ENCODE assay signal across 12 cellular contexts in genomic region chr13:45473627-45474026, GRCh38. TPM values are rescaled to one million over a fixed set of nuclear protein-coding genes. Genes with fewer than 3 reads are reported as not detected.
DNase-seq lines count a peak whose midpoint lies in the region; ATAC-seq and TF ChIP-seq lines count a peak whose summit lies in the region.
"Had no signal": no experiment of that assay in that cellular context is flagged by ENCODE, and none has a peak within 500 bp of the region (broad histone marks: within the 10 kb centered on the region; RNA-seq: fewer than 3 reads in every experiment).

No MANE protein-coding gene starts in this region.

- POLR2A ChIA-PET in activated CD4-positive, alpha-beta memory T cell treated with anti-CD3 and anti-CD28 coated beads for 36 hours (lab: Charles Lee) = interaction anchor here (0.7 to 1.0 kb wide), 2 partner anchors 8 to 23 kb away, joined by 3 to 4 read pairs; no protein-coding TSS in a partner anchor
- POLR2A ChIA-PET in activated CD4-positive, alpha-beta memory T cell treated with anti-CD3 and anti-CD28 coated beads, Interleukin-2, amount 10 ng/mL, durations not matched to agents 7 days and 5 days (lab: Charles Lee) = no interaction called here

- no peak overlapping the region for H3K27ac Mint-ChIP-seq in activated CD4-positive, alpha-beta memory T cell treated with anti-CD3 and anti-CD28 coated beads for 36 hours
- no peak overlapping the region for H3K27ac Mint-ChIP-seq in activated CD4-positive, alpha-beta memory T cell treated with anti-CD3 and anti-CD28 coated beads, Interleukin-2, amount 10 ng/mL, durations not matched to agents 7 days and 5 days
- no peak overlapping the region for H3K27ac Mint-ChIP-seq in neural crest cell (ENCODE audit: unreplicated experiment)

- peaks cover 12% of the 10 kb centered on the region for H3K36me3 ChIP-seq in brain microvascular endothelial cell (replicated peaks)
- H3K36me3 ChIP-seq: breast epithelium had no signal

- H3K4me3 ChIP-seq in brain microvascular endothelial cell (ENCODE audit: low read depth, low read length) = no peak overlapping the region
- H3K4me3 ChIP-seq: breast epithelium, skin epidermis had no signal

- H3K36me3 Mint-ChIP-seq in activated CD4-positive, alpha-beta memory T cell treated with anti-CD3 and anti-CD28 coated beads for 36 hours = peaks cover 8% of the 10 kb centered on the region
- peaks cover 38% of the 10 kb centered on the region for H3K36me3 Mint-ChIP-seq in activated CD4-positive, alpha-beta memory T cell treated with anti-CD3 and anti-CD28 coated beads, Interleukin-2, amount 10 ng/mL, durations not matched to agents 7 days and 5 days (ENCODE audit: low read depth)
- H3K36me3 Mint-ChIP-seq in neural crest cell (ENCODE audit: low read depth) = peaks cover 2% of the 10 kb centered on the region

- in situ Hi-C loops in brain microvascular endothelial cell (cut with HindIII; ENCODE audit: low pct_ligation_motif_present, low sequenced_read_pairs) = no loop called here

- H3K9me3 Mint-ChIP-seq in activated CD4-positive, alpha-beta memory T cell treated with anti-CD3 and anti-CD28 coated beads for 36 hours = peaks cover 3% of the 10 kb centered on the region
- no peaks in the 10 kb centered on the region for H3K9me3 Mint-ChIP-seq in activated CD4-positive, alpha-beta memory T cell treated with anti-CD3 and anti-CD28 coated beads, Interleukin-2, amount 10 ng/mL, durations not matched to agents 7 days and 5 days
- H3K9me3 Mint-ChIP-seq in neural crest cell = no peaks in the 10 kb centered on the region
- H3K9me3 Mint-ChIP-seq: immature natural killer cell had no signal

- no peak for ATAC-seq in HG03439 (IDR thresholded peaks at IDR 0.05; ENCODE audit: unreplicated experiment)

- H3K27me3 Mint-ChIP-seq in activated CD4-positive, alpha-beta memory T cell treated with anti-CD3 and anti-CD28 coated beads for 36 hours = no peaks in the 10 kb centered on the region
- H3K27me3 Mint-ChIP-seq in activated CD4-positive, alpha-beta memory T cell treated with anti-CD3 and anti-CD28 coated beads, Interleukin-2, amount 10 ng/mL, durations not matched to agents 7 days and 5 days = no peaks in the 10 kb centered on the region
- H3K27me3 Mint-ChIP-seq in neural crest cell (ENCODE audit: low read depth) = no peaks in the 10 kb centered on the region

- peak; percentile 45 for TF ChIP-seq CTCF in brain microvascular endothelial cell (IDR thresholded peaks at IDR 0.05; ENCODE audit: low read depth, low read length, missing control alignments)
- TF ChIP-seq CTCF in neural crest cell (conservative IDR thresholded peaks at IDR 0.05) = peak; percentile 47

- peaks cover 50% of the 10 kb centered on the region for H3K4me1 Mint-ChIP-seq in activated CD4-positive, alpha-beta memory T cell treated with anti-CD3 and anti-CD28 coated beads for 36 hours (ENCODE audit: low read depth)
- peaks cover 45% of the 10 kb centered on the region for H3K4me1 Mint-ChIP-seq in activated CD4-positive, alpha-beta memory T cell treated with anti-CD3 and anti-CD28 coated beads, Interleukin-2, amount 10 ng/mL, durations not matched to agents 7 days and 5 days
- no peaks in the 10 kb centered on the region for H3K4me1 Mint-ChIP-seq in neural crest cell

- H3K27ac ChIP-seq in brain microvascular endothelial cell = no peak overlapping the region
- H3K27ac ChIP-seq: breast epithelium, skin epidermis had no signal

- no peak overlapping the region for H3K4me3 Mint-ChIP-seq in activated CD4-positive, alpha-beta memory T cell treated with anti-CD3 and anti-CD28 coated beads for 36 hours
- H3K4me3 Mint-ChIP-seq in activated CD4-positive, alpha-beta memory T cell treated with anti-CD3 and anti-CD28 coated beads, Interleukin-2, amount 10 ng/mL, durations not matched to agents 7 days and 5 days = no peak overlapping the region
- H3K4me3 Mint-ChIP-seq in neural crest cell = no peak overlapping the region

- H3K27me3 ChIP-seq in brain microvascular endothelial cell (replicated peaks) = no peaks in the 10 kb centered on the region
- H3K27me3 ChIP-seq: breast epithelium had no signal

- intact Hi-C loops in activated CD4-positive, alpha-beta memory T cell treated with anti-CD3 and anti-CD28 coated beads for 36 hours (cut with micrococcal nuclease) = no loop called here

- CTCF ChIA-PET in activated CD4-positive, alpha-beta memory T cell treated with anti-CD3 and anti-CD28 coated beads for 36 hours (lab: Charles Lee) = interaction anchor here (1.0 to 1.9 kb wide), 3 partner anchors 53 to 102 kb away, joined by 3 to 7 read pairs (median 3); no protein-coding TSS in a partner anchor
- CTCF ChIA-PET in activated CD4-positive, alpha-beta memory T cell treated with anti-CD3 and anti-CD28 coated beads, Interleukin-2, amount 10 ng/mL, durations not matched to agents 7 days and 5 days (lab: Charles Lee) = interaction anchor here (0.7 to 2.3 kb wide), 8 partner anchors 8 to 322 kb away, joined by 3 to 10 read pairs (median 4); no protein-coding TSS in a partner anchor

- peak; percentile 28 for DNase-seq in activated CD4-positive, alpha-beta memory T cell treated with anti-CD3 and anti-CD28 coated beads for 36 hours
- DNase-seq in activated CD4-positive, alpha-beta memory T cell treated with anti-CD3 and anti-CD28 coated beads, Interleukin-2, amount 10 ng/mL, durations not matched to agents 7 days and 5 days = no peak
- DNase-seq in Kasumi-1 (lab: John Stamatoyannopoulos, UW) (peak; percentile 42 to 65), brain microvascular endothelial cell (peak; percentile 7), neural crest cell (ENCODE audit: low read depth, low spot score) (no peak), kidney glomerular epithelial cell (lab: John Stamatoyannopoulos, UW) (no peak), DMS114 treated with DMSO at 0.1 percent for 48 hours (lab: John Stamatoyannopoulos, UW; ENCODE audit: unreplicated experiment) (no peak)
- DNase-seq: immature natural killer cell, NCI-H2081 had no signal

RNA-seq across cellular contexts. Expression of gene COG3, which starts 8.9 kb away (rescaled TPM):
- 10 to 100 TPM; 19.5 to 20.5 TPM for total RNA-seq in activated CD4-positive, alpha-beta memory T cell treated with anti-CD3 and anti-CD28 coated beads for 36 hours
- 10 to 100 TPM; 24.6 to 26.5 TPM for total RNA-seq in activated CD4-positive, alpha-beta memory T cell treated with anti-CD3 and anti-CD28 coated beads, Interleukin-2, amount 10 ng/mL, durations not matched to agents 7 days and 5 days
- total RNA-seq in neural crest cell = 19.1 and 19.3 TPM in 2 replicates

RNA-seq across cellular contexts. Expression of gene SLC25A30, which starts 55.5 kb away (rescaled TPM):
- total RNA-seq in activated CD4-positive, alpha-beta memory T cell treated with anti-CD3 and anti-CD28 coated beads for 36 hours = 10 to 100 TPM; 14.6 to 15.3 TPM
- total RNA-seq in activated CD4-positive, alpha-beta memory T cell treated with anti-CD3 and anti-CD28 coated beads, Interleukin-2, amount 10 ng/mL, durations not matched to agents 7 days and 5 days = 10 to 100 TPM; 17.5 to 17.6 TPM
- 14.0 and 15.4 TPM in 2 replicates for total RNA-seq in neural crest cell

Comparison
In these comparisons a context has a peak if more than half of its experiments do, and no peak if none do; other contexts are left out.
1. DNase-seq: peak in activated CD4-positive, alpha-beta memory T cell treated with anti-CD3 and anti-CD28 coated beads for 36 hours (single experiment), Kasumi-1 (2 of 2) and brain microvascular endothelial cell (single experiment); none in activated CD4-positive, alpha-beta memory T cell treated with anti-CD3 and anti-CD28 coated beads, Interleukin-2, amount 10 ng/mL, durations not matched to agents 7 days and 5 days (single experiment), neural crest cell (single experiment), kidney glomerular epithelial cell (single experiment) and DMS114 treated with DMSO at 0.1 percent for 48 hours (single experiment).